7 cellular contexts compared by ENCODE assay signal in the genomic region with DNA sequence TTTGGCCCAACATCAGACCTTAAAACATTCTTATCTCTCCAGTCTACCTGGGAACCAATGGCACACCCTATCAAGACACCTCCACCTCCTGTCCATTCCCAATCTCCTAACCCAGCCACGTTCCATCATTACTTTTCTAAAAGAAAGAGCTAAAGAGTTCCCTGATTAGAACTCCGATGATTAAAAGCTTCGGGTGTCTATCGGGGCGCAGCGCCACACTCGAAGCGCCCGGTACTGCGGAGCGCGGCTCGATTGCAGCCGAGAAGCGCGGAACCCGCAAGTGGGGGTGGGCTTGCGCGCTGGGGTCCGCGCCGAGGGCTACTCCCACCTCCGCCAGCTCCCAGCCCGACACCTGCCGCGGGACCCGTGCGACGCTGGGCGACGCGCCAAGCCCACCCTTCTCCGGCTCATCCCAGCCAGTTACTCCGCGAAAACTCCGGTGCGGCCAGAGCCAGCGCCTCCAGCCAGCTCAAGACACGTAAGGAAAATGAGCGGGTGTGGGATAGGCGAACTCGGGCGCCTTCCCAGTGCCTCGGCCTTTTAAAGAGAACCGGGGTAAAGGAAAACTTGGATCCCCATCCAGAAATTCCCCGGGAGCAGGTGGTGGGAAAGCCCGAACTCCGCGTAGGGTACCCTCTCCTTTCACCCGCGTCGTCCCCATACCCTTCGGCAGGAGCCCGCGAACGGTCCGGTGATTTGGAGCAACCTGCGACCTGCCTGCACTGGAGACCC. TPM values are rescaled to one million over a fixed set of nuclear protein-coding genes. Genes with fewer than 3 reads are reported as not detected.
DNase-seq lines count a peak whose midpoint lies in the region; ATAC-seq and TF ChIP-seq lines count a peak whose summit lies in the region.

No MANE protein-coding gene starts in this region.

- H3K27ac Mint-ChIP-seq in osteocyte (ENCODE audit: unreplicated experiment), result no peak overlapping the region

- peaks cover 16% of the 10 kb centered on the region for H3K4me1 Mint-ChIP-seq in osteocyte (ENCODE audit: unreplicated experiment)

- in situ Hi-C loops in GM23248 (cut with MboI), result no loop called here

- H3K36me3 Mint-ChIP-seq in osteocyte (ENCODE audit: unreplicated experiment), result no peaks in the 10 kb centered on the region

- peaks cover 38% of the 10 kb centered on the region for H3K27me3 ChIP-seq in GM23248 (replicated peaks; ENCODE audit: insufficient read depth)

- 6 to 7% methylated on average over 52 to 58 of the region's 58 CpGs for whole genome bisulfite sequencing in GM23248 (ENCODE audit: low coverage in 1 of 2, low lambda C conversion rate in 2 of 2, missing lambda C conversion rate in 2 of 2), 2 experiments

- no peak overlapping the region for H3K27ac ChIP-seq in GM23248

- no peaks in the 10 kb centered on the region for H3K36me3 ChIP-seq in GM23248 (ENCODE audit: low read depth)

- peak; percentile 72 for ATAC-seq in SK-N-SH treated with all-trans-retinoic acid at 6 μM for 48 hours
- ATAC-seq in HG03469 (IDR thresholded peaks at IDR 0.05; ENCODE audit: unreplicated experiment), result no peak
- ATAC-seq in HG03521 (IDR thresholded peaks at IDR 0.05; ENCODE audit: unreplicated experiment), result no peak

- no peaks in the 10 kb centered on the region for H4K20me1 ChIP-seq in GM23248 (ENCODE audit: insufficient read depth)

- TF ChIP-seq CTCF in osteocyte (IDR thresholded peaks at IDR 0.05), result no peak

- no peak overlapping the region for H3K9ac ChIP-seq in GM23248

- H3K9me3 Mint-ChIP-seq in osteocyte (ENCODE audit: unreplicated experiment), result no peaks in the 10 kb centered on the region

- H3K9me3 ChIP-seq in GM23248 (ENCODE audit: low read depth), result no peaks in the 10 kb centered on the region

- DNase-seq in GM23248 (peak; percentile 41), germinal center (ENCODE audit: low spot score) (peak; percentile 3), osteocyte (ENCODE audit: extremely low spot score, unreplicated experiment) (no peak)
- DNase-seq in stimulated activated CD4-positive, alpha-beta T cell treated with anti-CD3 and anti-CD28 coated beads, Interleukin-2, amount 100 ng/mL, for 48 hours, result no peak

- peak overlapping the region; percentile 88 for H3K4me2 ChIP-seq in GM23248 (ENCODE audit: unreplicated experiment)

- no peaks in the 10 kb centered on the region for H3K9me2 ChIP-seq in GM23248 (ENCODE audit: insufficient read depth)

- H3K27me3 Mint-ChIP-seq in osteocyte (ENCODE audit: unreplicated experiment), result peaks cover 54% of the 10 kb centered on the region

- H3K4me1 ChIP-seq in GM23248 (ENCODE audit: insufficient read depth), result no peaks in the 10 kb centered on the region

- H3K4me3 Mint-ChIP-seq in osteocyte (ENCODE audit: unreplicated experiment), result peak overlapping the region; percentile 87

- H3K79me2 ChIP-seq in GM23248 (ENCODE audit: insufficient read depth), result no peaks in the 10 kb centered on the region

- no peaks in the 10 kb centered on the region for H3F3A ChIP-seq in GM23248 (ENCODE audit: insufficient read depth)

- H3K4me3 ChIP-seq in GM23248, result peak overlapping the region; percentile 81

- H2AFZ ChIP-seq in GM23248, result peak overlapping the region; percentile 94

TF ChIP-seq in SK-N-SH treated with all-trans-retinoic acid at 6 μM for 48 hours, 23 proteins besides CTCF, POLR2A, EP300 and RAD21:
- TF ChIP-seq ISL1 (CRISPR knock-in tag; IDR thresholded peaks at IDR 0.05), result no peak
TF ChIP-seq in SK-N-SH treated with all-trans-retinoic acid at 6 μM for 48 hours: peak in this region for 0.

RNA-seq across cellular contexts. Expression of a gene that starts 0.6 kb away (rescaled TPM):
- not detected in 2 replicates for total RNA-seq in GM23248 (2014; rRNA removed; shearing (Covaris generic))
- not detected in 2 replicates for polyA plus RNA-seq in GM23248 (2016; fragmentation: Nextera tagmentation; extraction: Ambion mirVana)
- 0.94 and 1.3 TPM in 2 replicates for total RNA-seq in osteocyte

RNA-seq across cellular contexts. Expression of a gene that starts 11.9 kb away (rescaled TPM):
- not detected in 2 replicates for total RNA-seq in GM23248 (2014; rRNA removed; shearing (Covaris generic))
- not detected in 2 replicates for polyA plus RNA-seq in GM23248 (2016; fragmentation: Nextera tagmentation; extraction: Ambion mirVana)
- 0.16 TPM in 1 of 2 replicates, not detected in the other for total RNA-seq in osteocyte

Comparison
In these comparisons a context has a peak if more than half of its experiments do, and no peak if none do; other contexts are left out.
1. DNase-seq: peak in GM23248 (single experiment) and germinal center (single experiment); none in osteocyte (single experiment) and stimulated activated CD4-positive, alpha-beta T cell treated with anti-CD3 and anti-CD28 coated beads, Interleukin-2, amount 100 ng/mL, for 48 hours (0 of 2).